In genomic region chr6:106556368-106556960, GRCh38 we compare ENCODE assay signal across 8 cellular contexts.
A peak's percentile ranks its signal among the peaks of the same experiment; 100 is the strongest.
DNase-seq lines count a peak whose midpoint lies in the region; ATAC-seq, FAIRE-seq and TF ChIP-seq lines count a peak whose summit lies in the region.

No MANE protein-coding gene starts in this region.

- no peak overlapping the region for H4K8ac ChIP-seq in H9 (replicated peaks; ENCODE audit: insufficient read length, low read depth, low read length)

- H3T11ph ChIP-seq in H9 (ENCODE audit: low read length): no peak overlapping the region

- CTCF ChIA-PET in CD8-positive, alpha-beta T cell (lab: Charles Lee): interaction anchor here (0.7 to 9.1 kb wide), 14 partner anchors 10 to 115 kb away, joined by 3 to 115 read pairs (median 3); no protein-coding TSS in a partner anchor
- CTCF ChIA-PET in activated CD4-positive, alpha-beta memory T cell treated with anti-CD3 and anti-CD28 coated beads for 36 hours (lab: Charles Lee): interaction anchor here (0.6 to 3.1 kb wide), 11 partner anchors 10 to 437 kb away, joined by 3 to 20 read pairs (median 3); no protein-coding TSS in a partner anchor

- H3K18ac ChIP-seq in H9 (ENCODE audit: insufficient read length, low read depth, low read length): no peak overlapping the region

- no peak overlapping the region for H2BK120ac ChIP-seq in H9 (ENCODE audit: low read depth, low read length, poor library complexity, severe bottlenecking)

- no peak overlapping the region for H3K23ac ChIP-seq in H9 (ENCODE audit: insufficient read length, low read depth, low read length)

- H2AFZ ChIP-seq in Karpas-422 (ENCODE audit: low read length): no peak overlapping the region
- no peak overlapping the region for H2AFZ ChIP-seq in astrocyte (ENCODE audit: low read depth, low read length)
- H2AFZ ChIP-seq in H9 (ENCODE audit: low read length): no peak overlapping the region

- H2AK5ac ChIP-seq in H9 (ENCODE audit: insufficient read length, low read length): no peak overlapping the region

- WGBS in H9 (ENCODE audit: extremely low coverage, insufficient read length, low lambda C conversion rate): no CpG with 5 or more reads among the region's 3 CpGs

- peaks cover 43% of the 10 kb centered on the region for H3K36me3 ChIP-seq in CD8-positive, alpha-beta T cell (ENCODE audit: insufficient read depth, low read length)
- H3K36me3 ChIP-seq in Karpas-422 (ENCODE audit: insufficient read depth, low read length) (peaks cover 76% of the 10 kb centered on the region), astrocyte (ENCODE audit: insufficient read depth, low read length) (no peaks in the 10 kb centered on the region)

- H3K4me3 Mint-ChIP-seq in CD8-positive, alpha-beta T cell: no peak overlapping the region
- H3K4me3 Mint-ChIP-seq in astrocyte (ENCODE audit: unreplicated experiment) (no peak overlapping the region), memory B cell (no peak overlapping the region), H9 (no peak overlapping the region), endothelial cell (ENCODE audit: unreplicated experiment) (no peak overlapping the region)
- no peak overlapping the region for H3K4me3 Mint-ChIP-seq in activated CD4-positive, alpha-beta memory T cell treated with anti-CD3 and anti-CD28 coated beads for 36 hours

- POLR2A ChIA-PET in CD8-positive, alpha-beta T cell (lab: Charles Lee): interaction anchor here (1.5 kb wide), 1 partner anchor 47 kb away, joined by 3 read pairs; no protein-coding TSS in a partner anchor
- POLR2A ChIA-PET in activated CD4-positive, alpha-beta memory T cell treated with anti-CD3 and anti-CD28 coated beads for 36 hours (lab: Charles Lee): no interaction called here

- H3K27me3 Mint-ChIP-seq in CD8-positive, alpha-beta T cell (ENCODE audit: low read depth): no peaks in the 10 kb centered on the region
- H3K27me3 Mint-ChIP-seq in astrocyte (ENCODE audit: low read depth, unreplicated experiment): peaks cover 3% of the 10 kb centered on the region
- H3K27me3 Mint-ChIP-seq in memory B cell: no peaks in the 10 kb centered on the region
- no peaks in the 10 kb centered on the region for H3K27me3 Mint-ChIP-seq in activated CD4-positive, alpha-beta memory T cell treated with anti-CD3 and anti-CD28 coated beads for 36 hours
- no peaks in the 10 kb centered on the region for H3K27me3 Mint-ChIP-seq in H9 (ENCODE audit: low read depth)
- H3K27me3 Mint-ChIP-seq in endothelial cell (ENCODE audit: unreplicated experiment): no peaks in the 10 kb centered on the region

- no peak overlapping the region for H3K14ac ChIP-seq in H9 (ENCODE audit: insufficient read depth, low read length)

- H3K79me2 ChIP-seq in Karpas-422 (ENCODE audit: low read length) (peaks cover under 1% of the 10 kb centered on the region; the same call in 1 of the 2 replicates), astrocyte (ENCODE audit: insufficient read depth, low read length) (no peaks in the 10 kb centered on the region), H9 (ENCODE audit: insufficient read depth, low read length) (no peaks in the 10 kb centered on the region)

- no peaks in the 10 kb centered on the region for H3K9me3 ChIP-seq in CD8-positive, alpha-beta T cell (ENCODE audit: low read length)
- no peaks in the 10 kb centered on the region for H3K9me3 ChIP-seq in Karpas-422 (ENCODE audit: low read length)
- no peaks in the 10 kb centered on the region for H3K9me3 ChIP-seq in astrocyte (ENCODE audit: insufficient read depth, low read depth, low read length)
- H3K9me3 ChIP-seq in H9 (ENCODE audit: control insufficient read depth, low read depth, low read length): no peaks in the 10 kb centered on the region

- no peaks in the 10 kb centered on the region for H3K27me3 ChIP-seq in CD8-positive, alpha-beta T cell (ENCODE audit: insufficient read depth, low read length)
- H3K27me3 ChIP-seq in Karpas-422 (ENCODE audit: low read length) (no peaks in the 10 kb centered on the region), astrocyte (ENCODE audit: insufficient read depth, low read length) (no peaks in the 10 kb centered on the region), H9 (ENCODE audit: insufficient read depth, low read length) (no peaks in the 10 kb centered on the region)

- H3K9me3 Mint-ChIP-seq in CD8-positive, alpha-beta T cell: no peaks in the 10 kb centered on the region
- H3K9me3 Mint-ChIP-seq in astrocyte (ENCODE audit: unreplicated experiment): no peaks in the 10 kb centered on the region
- no peaks in the 10 kb centered on the region for H3K9me3 Mint-ChIP-seq in memory B cell
- H3K9me3 Mint-ChIP-seq in activated CD4-positive, alpha-beta memory T cell treated with anti-CD3 and anti-CD28 coated beads for 36 hours: no peaks in the 10 kb centered on the region
- H3K9me3 Mint-ChIP-seq in H9: no peaks in the 10 kb centered on the region
- H3K9me3 Mint-ChIP-seq in endothelial cell (ENCODE audit: unreplicated experiment): no peaks in the 10 kb centered on the region

- no peak overlapping the region for H2BK12ac ChIP-seq in H9 (ENCODE audit: insufficient read length, low read depth, low read length)

- intact Hi-C loops in CD8-positive, alpha-beta T cell (cut with DNase I, micrococcal nuclease): loop anchor here (1.0 to 2.0 kb wide), 3 partner anchors 44 to 110 kb away; no protein-coding TSS in a partner anchor
- intact Hi-C loops in activated CD4-positive, alpha-beta memory T cell treated with anti-CD3 and anti-CD28 coated beads for 36 hours (cut with micrococcal nuclease): loop anchor here (1.0 kb wide), 1 partner anchor 10 kb away; no protein-coding TSS in a partner anchor

- no peak overlapping the region for H4K5ac ChIP-seq in H9 (ENCODE audit: insufficient read length, low read depth, low read length)

- ATAC-seq in CD8-positive, alpha-beta T cell: peak; percentile 70
- peak; percentile 70 for ATAC-seq in memory B cell (ENCODE audit: low read depth)
- ATAC-seq in GM21526 (IDR thresholded peaks at IDR 0.05; ENCODE audit: low FRiP score, unreplicated experiment): no peak

- H3K4me1 Mint-ChIP-seq in CD8-positive, alpha-beta T cell (ENCODE audit: low read depth): no peaks in the 10 kb centered on the region
- H3K4me1 Mint-ChIP-seq in astrocyte (ENCODE audit: low read depth, unreplicated experiment): peaks cover 4% of the 10 kb centered on the region
- H3K4me1 Mint-ChIP-seq in memory B cell: peaks cover 9% of the 10 kb centered on the region
- H3K4me1 Mint-ChIP-seq in activated CD4-positive, alpha-beta memory T cell treated with anti-CD3 and anti-CD28 coated beads for 36 hours (ENCODE audit: low read depth): peaks cover 30% of the 10 kb centered on the region
- H3K4me1 Mint-ChIP-seq in H9: peaks cover 6 to 12% of the 10 kb centered on the region in 2 experiments; a peak in 3 of 4 replicates
- H3K4me1 Mint-ChIP-seq in endothelial cell (ENCODE audit: unreplicated experiment): peaks cover 6% of the 10 kb centered on the region

- no peak overlapping the region for H3K27ac ChIP-seq in CD8-positive, alpha-beta T cell (ENCODE audit: low read depth, low read length)
- H3K27ac ChIP-seq in Karpas-422 (ENCODE audit: low read length) (0 out of 2 replicates have a peak overlapping the region, but pooled peaks have one; percentile 18), astrocyte (ENCODE audit: low read depth, low read length) (no peak overlapping the region), H9 (ENCODE audit: insufficient read length, low read depth, low read length) (no peak overlapping the region)

- no peak for FAIRE-seq in astrocyte (lab: Jason Lieb, UNC)

- peak; percentile 62 for TF ChIP-seq CTCF in CD8-positive, alpha-beta T cell (IDR thresholded peaks at IDR 0.05)
- peak; percentile 43 for TF ChIP-seq CTCF in astrocyte (IDR thresholded peaks at IDR 0.05; ENCODE audit: insufficient read depth, low read depth, low read length)
- TF ChIP-seq CTCF in H9 (conservative IDR thresholded peaks at IDR 0.05): no peak; the same call in 2 of the 3 replicates
- TF ChIP-seq CTCF in endothelial cell (IDR thresholded peaks at IDR 0.05; ENCODE audit: unreplicated experiment): no peak

- DNase-seq in CD8-positive, alpha-beta T cell: no peak
- DNase-seq in Karpas-422 (peak; percentile 69), astrocyte (ENCODE audit: low read depth) (peak; percentile 25), memory B cell (ENCODE audit: low spot score in 2 of 2) (peak in 1 of 2 donors; percentile 39), H9 (no peak), endothelial cell (ENCODE audit: low spot score) (no peak)
- no peak for DNase-seq in activated CD4-positive, alpha-beta memory T cell treated with anti-CD3 and anti-CD28 coated beads for 36 hours

- no peaks in the 10 kb centered on the region for H3K4me1 ChIP-seq in CD8-positive, alpha-beta T cell (ENCODE audit: insufficient read depth, low read length)
- H3K4me1 ChIP-seq in Karpas-422 (ENCODE audit: low read length): no peaks in the 10 kb centered on the region
- peaks cover 4% of the 10 kb centered on the region for H3K4me1 ChIP-seq in astrocyte (ENCODE audit: insufficient read depth, low read length)
- H3K4me1 ChIP-seq in H9 (ENCODE audit: insufficient read depth, low read length): no peaks in the 10 kb centered on the region

- no peaks in the 10 kb centered on the region for H4K20me1 ChIP-seq in Karpas-422 (ENCODE audit: insufficient read depth, low read depth, low read length)
- no peaks in the 10 kb centered on the region for H4K20me1 ChIP-seq in astrocyte (ENCODE audit: insufficient read depth, low read length)
- H4K20me1 ChIP-seq in H9 (ENCODE audit: control insufficient read depth, insufficient read depth, insufficient read length): no peaks in the 10 kb centered on the region

- H3K23me2 ChIP-seq in H9 (ENCODE audit: insufficient read length, low read depth, low read length, poor library complexity, severe bottlenecking): no peaks in the 10 kb centered on the region

- peaks cover 68% of the 10 kb centered on the region for H3K36me3 Mint-ChIP-seq in CD8-positive, alpha-beta T cell
- no peaks in the 10 kb centered on the region for H3K36me3 Mint-ChIP-seq in astrocyte (ENCODE audit: low read depth, unreplicated experiment)
- H3K36me3 Mint-ChIP-seq in memory B cell: peaks cover 18% of the 10 kb centered on the region
- peaks cover 50% of the 10 kb centered on the region for H3K36me3 Mint-ChIP-seq in activated CD4-positive, alpha-beta memory T cell treated with anti-CD3 and anti-CD28 coated beads for 36 hours
- H3K36me3 Mint-ChIP-seq in H9 (ENCODE audit: insufficient read depth in 1 of 3, low read depth in 3 of 3): peaks cover 0 to 8% (median 7%) of the 10 kb centered on the region in 3 experiments; a peak in 3 of 7 replicates
- H3K36me3 Mint-ChIP-seq in endothelial cell (ENCODE audit: low read depth, unreplicated experiment): no peaks in the 10 kb centered on the region

- H2BK15ac ChIP-seq in H9 (ENCODE audit: low read depth, low read length): no peak overlapping the region

- no peak overlapping the region for H3K4me2 ChIP-seq in Karpas-422 (ENCODE audit: low read depth, low read length, poor library complexity, severe bottlenecking)
- no peak overlapping the region for H3K4me2 ChIP-seq in astrocyte (ENCODE audit: low read length)
- H3K4me2 ChIP-seq in H9 (ENCODE audit: insufficient read depth, insufficient read length, low read length): no peak overlapping the region

- no peak overlapping the region for H3K27ac Mint-ChIP-seq in CD8-positive, alpha-beta T cell
- H3K27ac Mint-ChIP-seq in astrocyte (ENCODE audit: unreplicated experiment): no peak overlapping the region
- peak overlapping the region; percentile 50 for H3K27ac Mint-ChIP-seq in memory B cell
- H3K27ac Mint-ChIP-seq in activated CD4-positive, alpha-beta memory T cell treated with anti-CD3 and anti-CD28 coated beads for 36 hours: no peak overlapping the region
- no peak overlapping the region for H3K27ac Mint-ChIP-seq in H9
- H3K27ac Mint-ChIP-seq in endothelial cell (ENCODE audit: unreplicated experiment): no peak overlapping the region

- no peak overlapping the region for H3K9ac ChIP-seq in Karpas-422 (ENCODE audit: low read length)
- H3K9ac ChIP-seq in astrocyte (ENCODE audit: low read length): no peak overlapping the region
- H3K9ac ChIP-seq in H9 (ENCODE audit: extremely low read depth, insufficient read length, low read length): no peak overlapping the region

- H3K4ac ChIP-seq in H9 (ENCODE audit: low read depth, low read length): no peak overlapping the region

- H3K9me2 ChIP-seq in Karpas-422 (replicated peaks; ENCODE audit: insufficient read depth, low read length): no peaks in the 10 kb centered on the region

- H4K91ac ChIP-seq in H9 (ENCODE audit: insufficient read length, low read depth, low read length): no peak overlapping the region

- H2BK20ac ChIP-seq in H9 (ENCODE audit: low read depth, low read length, poor library complexity, severe bottlenecking): no peak overlapping the region

- no peak overlapping the region for H2BK5ac ChIP-seq in H9 (ENCODE audit: insufficient read length, low read length)

- H3K4me3 ChIP-seq in CD8-positive, alpha-beta T cell (ENCODE audit: low read depth, low read length): no peak overlapping the region
- H3K4me3 ChIP-seq in Karpas-422 (ENCODE audit: low read length): no peak overlapping the region
- H3K4me3 ChIP-seq in astrocyte (ENCODE audit: insufficient read depth, low read depth, low read length): no peak overlapping the region

- no peaks in the 10 kb centered on the region for H3K79me1 ChIP-seq in H9 (ENCODE audit: insufficient read depth, low read depth, low read length, poor library complexity, severe bottlenecking)

- no peak overlapping the region for H3K56ac ChIP-seq in H9 (ENCODE audit: insufficient read length, low read depth, low read length)

Comparison
In these comparisons a context has a peak if more than half of its experiments do, and no peak if none do; other contexts are left out.
1. DNase-seq: peak in Karpas-422 (single experiment) and astrocyte (single experiment); none in CD8-positive, alpha-beta T cell (0 of 7), activated CD4-positive, alpha-beta memory T cell treated with anti-CD3 and anti-CD28 coated beads for 36 hours (single experiment), H9 (single experiment) and endothelial cell (single experiment).
2. CTCF ChIP-seq: peak in CD8-positive, alpha-beta T cell (single experiment) and astrocyte (single experiment); none in H9 (single experiment) and endothelial cell (single experiment).